Comparison of ENCODE assay signal across 8 cellular contexts in genomic region chr22:40922484-40923303, GRCh38. TPM values are rescaled to one million over a fixed set of nuclear protein-coding genes. Genes with fewer than 3 reads are reported as not detected.
DNase-seq lines count a peak whose midpoint lies in the region; ATAC-seq and TF ChIP-seq lines count a peak whose summit lies in the region.

No MANE protein-coding gene starts in this region.

- peaks cover 4% of the 10 kb centered on the region for H3K4me1 Mint-ChIP-seq in activated naive CD8-positive, alpha-beta T cell treated with anti-CD3 and anti-CD28 coated beads, Interleukin-2, amount 10 ng/mL, durations not matched to agents 7 days and 5 days
- no peaks in the 10 kb centered on the region for H3K4me1 Mint-ChIP-seq in glutamatergic neuron (ENCODE audit: low read depth, unreplicated experiment)

- ATAC-seq in activated naive CD8-positive, alpha-beta T cell treated with anti-CD3 and anti-CD28 coated beads, Interleukin-2, amount 10 ng/mL, durations not matched to agents 7 days and 5 days (ENCODE audit: low read depth): peak; percentile 81
- ATAC-seq in GM18519 (IDR thresholded peaks at IDR 0.05; ENCODE audit: low FRiP score, unreplicated experiment): no peak
- no peak for ATAC-seq in HG03565 (IDR thresholded peaks at IDR 0.05; ENCODE audit: unreplicated experiment)

- no peaks in the 10 kb centered on the region for H3K27me3 Mint-ChIP-seq in activated naive CD8-positive, alpha-beta T cell treated with anti-CD3 and anti-CD28 coated beads, Interleukin-2, amount 10 ng/mL, durations not matched to agents 7 days and 5 days
- H3K27me3 Mint-ChIP-seq in glutamatergic neuron (ENCODE audit: unreplicated experiment): peaks cover 2% of the 10 kb centered on the region

- peak overlapping the region; percentile 47 for H3K4me3 Mint-ChIP-seq in activated naive CD8-positive, alpha-beta T cell treated with anti-CD3 and anti-CD28 coated beads, Interleukin-2, amount 10 ng/mL, durations not matched to agents 7 days and 5 days
- H3K4me3 Mint-ChIP-seq in glutamatergic neuron (ENCODE audit: unreplicated experiment): no peak overlapping the region

- peaks cover 6% of the 10 kb centered on the region for H3K36me3 Mint-ChIP-seq in activated naive CD8-positive, alpha-beta T cell treated with anti-CD3 and anti-CD28 coated beads, Interleukin-2, amount 10 ng/mL, durations not matched to agents 7 days and 5 days
- H3K36me3 Mint-ChIP-seq in glutamatergic neuron (ENCODE audit: unreplicated experiment): no peaks in the 10 kb centered on the region

- H3K9me3 Mint-ChIP-seq in activated naive CD8-positive, alpha-beta T cell treated with anti-CD3 and anti-CD28 coated beads, Interleukin-2, amount 10 ng/mL, durations not matched to agents 7 days and 5 days: no peaks in the 10 kb centered on the region
- peaks cover 2% of the 10 kb centered on the region for H3K9me3 Mint-ChIP-seq in glutamatergic neuron (ENCODE audit: unreplicated experiment)

- peak; percentile 42; the same call in 1 of the 2 replicates for TF ChIP-seq CTCF in GM12875 (IDR thresholded peaks at IDR 0.05; ENCODE audit: borderline replicate concordance, insufficient read depth, low read depth, low read length)
- peak; percentile 81 for TF ChIP-seq CTCF in glutamatergic neuron (IDR thresholded peaks at IDR 0.05; ENCODE audit: partially characterized antibody, unreplicated experiment)

- POLR2A ChIA-PET in activated naive CD8-positive, alpha-beta T cell treated with anti-CD3 and anti-CD28 coated beads, Interleukin-2, amount 10 ng/mL, durations not matched to agents 7 days and 5 days (lab: Charles Lee): interaction anchor here (0.7 to 1.9 kb wide), 7 partner anchors 9 to 361 kb away, joined by 3 to 26 read pairs (median 6); partner anchors contain the start of genes EP300, RBX1, ST13 and XPNPEP3

- H3K4me3 ChIP-seq in GM12875 (ENCODE audit: low read depth, low read length): no peak overlapping the region

- DNase-seq in CD1c-positive myeloid dendritic cell (ENCODE audit: extremely low spot score) (peak; percentile 81), NCI-H2196 (lab: John Stamatoyannopoulos, UW; ENCODE audit: unreplicated experiment) (peak; percentile 63), glutamatergic neuron (no peak), pulmonary artery endothelial cell (ENCODE audit: low read depth, low spot score) (peak; percentile 24)
- no peak for DNase-seq in activated naive CD8-positive, alpha-beta T cell treated with anti-CD3 and anti-CD28 coated beads, Interleukin-2, amount 10 ng/mL, durations not matched to agents 7 days and 5 days

- peak overlapping the region; percentile 43 for H3K27ac Mint-ChIP-seq in activated naive CD8-positive, alpha-beta T cell treated with anti-CD3 and anti-CD28 coated beads, Interleukin-2, amount 10 ng/mL, durations not matched to agents 7 days and 5 days
- no peak overlapping the region for H3K27ac Mint-ChIP-seq in glutamatergic neuron (ENCODE audit: unreplicated experiment)

RNA-seq across cellular contexts. Expression of gene RBX1, which starts 28.5 kb away (rescaled TPM):
- total RNA-seq in activated naive CD8-positive, alpha-beta T cell treated with anti-CD3 and anti-CD28 coated beads, Interleukin-2, amount 10 ng/mL, durations not matched to agents 7 days and 5 days: 10 to 100 TPM; 68.6 to 73.6 TPM
- 66.4 TPM for total RNA-seq in glutamatergic neuron (ENCODE audit: unreplicated experiment)
- 72.7 and 80.7 TPM in 2 replicates for total RNA-seq in pulmonary artery endothelial cell

Comparison
In these comparisons a context has a peak if more than half of its experiments do, and no peak if none do; other contexts are left out.
1. DNase-seq: peak in CD1c-positive myeloid dendritic cell (single experiment), NCI-H2196 (single experiment) and pulmonary artery endothelial cell (single experiment); none in activated naive CD8-positive, alpha-beta T cell treated with anti-CD3 and anti-CD28 coated beads, Interleukin-2, amount 10 ng/mL, durations not matched to agents 7 days and 5 days (single experiment) and glutamatergic neuron (single experiment).